In genomic region chr16:64596196-64596595, GRCh38 we compare ENCODE assay signal across 20 cellular contexts.
DNase-seq lines count a peak whose midpoint lies in the region; TF ChIP-seq lines count a peak whose summit lies in the region.
"Had no signal": no experiment of that assay in that cellular context is flagged by ENCODE, and none has a peak within 500 bp of the region (broad histone marks: within the 10 kb centered on the region; RNA-seq: fewer than 3 reads in every experiment).

No MANE protein-coding gene starts in this region.

- no peaks in the 10 kb centered on the region for H3K79me2 ChIP-seq in SK-N-SH (ENCODE audit: insufficient read depth)

- H3K9me3 Mint-ChIP-seq in chondrocyte (ENCODE audit: low read depth): no peaks in the 10 kb centered on the region

- H3K36me3 Mint-ChIP-seq in chondrocyte (ENCODE audit: low read depth): no peaks in the 10 kb centered on the region
- H3K36me3 Mint-ChIP-seq: CD8-positive, alpha-beta T cell had no signal

- CTCF ChIA-PET in SK-N-SH (lab: Yijun Ruan, JAX): no interaction called here

- H3K9me2 ChIP-seq in SK-N-SH: no peaks in the 10 kb centered on the region; the same call in 1 of the 2 replicates

- peak overlapping the region; percentile 39; the same call in 1 of the 2 replicates for H2AFZ ChIP-seq in SK-N-SH (ENCODE audit: low read depth)

- H3K4me3 ChIP-seq in SK-N-SH (ENCODE audit: low read depth in 2 of 2, low read length in 1 of 2): no peak overlapping the region
- no peak overlapping the region for H3K4me3 ChIP-seq in skeletal muscle satellite cell (ENCODE audit: low read length)
- H3K4me3 ChIP-seq: A549; BLaER1 treated with 17β-estradiol and CSF1 and Interleukin-3, amounts not matched to agents 10 nM and 100 nM had no signal

- H3K4me2 ChIP-seq in SK-N-SH: no peak overlapping the region
- H3K4me2 ChIP-seq in skeletal muscle satellite cell (ENCODE audit: low read length): peak overlapping the region; percentile 0
- H3K4me2 ChIP-seq: A549; BLaER1 treated with 17β-estradiol and CSF1 and Interleukin-3, amounts not matched to agents 10 nM and 100 nM had no signal

- DNase-seq in SK-N-SH (no peak), chondrocyte (ENCODE audit: low spot score) (no peak), myocyte (ENCODE audit: low read depth) (peak; percentile 3), GM13976 (ENCODE audit: low spot score) (no peak), posterior cingulate gyrus (no peak), dedifferentiated amniotic fluid mesenchymal stem cell (ENCODE audit: extremely low spot score) (no peak), NCI-H526 (lab: John Stamatoyannopoulos, UW) (no peak)
- DNase-seq: AML-193; Caco-2; Calu3; CD4-positive, alpha-beta T cell; CD8-positive, alpha-beta T cell; DMS79 treated with DMSO at 0.1 percent for 48 hours; GF-D8 had no signal

- no peak overlapping the region for H3K27ac ChIP-seq in SK-N-SH (ENCODE audit: low read depth in 2 of 2, low read length in 1 of 2)
- H3K27ac ChIP-seq: 22Rv1; A549; BLaER1 treated with 17β-estradiol and CSF1 and Interleukin-3, amounts not matched to agents 10 nM and 100 nM; C4-2B had no signal

- H3K4me3 Mint-ChIP-seq in chondrocyte (ENCODE audit: unreplicated experiment): no peak overlapping the region
- H3K4me3 Mint-ChIP-seq: B cell; CD4-positive, alpha-beta T cell; CD8-positive, alpha-beta T cell had no signal

- no peaks in the 10 kb centered on the region for H3K27me3 ChIP-seq in SK-N-SH (ENCODE audit: insufficient read depth)
- H3K27me3 ChIP-seq in skeletal muscle satellite cell (ENCODE audit: control insufficient read depth, insufficient read depth, low read length): no peaks in the 10 kb centered on the region
- H3K27me3 ChIP-seq: BLaER1 treated with 17β-estradiol and CSF1 and Interleukin-3, amounts not matched to agents 10 nM and 100 nM had no signal

- no peaks in the 10 kb centered on the region for H4K20me1 ChIP-seq in SK-N-SH (ENCODE audit: insufficient read depth)
- H4K20me1 ChIP-seq: BLaER1 treated with 17β-estradiol and CSF1 and Interleukin-3, amounts not matched to agents 10 nM and 100 nM had no signal

- H3K4me1 ChIP-seq in SK-N-SH (ENCODE audit: control insufficient read depth in 1 of 2, insufficient read depth in 2 of 2, low read depth in 1 of 2, low read length in 1 of 2) (no peaks in the 10 kb centered on the region), skeletal muscle satellite cell (ENCODE audit: control insufficient read depth, insufficient read depth, low read length) (peaks cover 5% of the 10 kb centered on the region)
- H3K4me1 ChIP-seq: A549; BLaER1 treated with 17β-estradiol and CSF1 and Interleukin-3, amounts not matched to agents 10 nM and 100 nM; Caco-2 had no signal

- H3K27me3 Mint-ChIP-seq in chondrocyte (ENCODE audit: low read depth): no peaks in the 10 kb centered on the region
- H3K27me3 Mint-ChIP-seq: B cell; CD4-positive, alpha-beta T cell had no signal

- H3K9me3 ChIP-seq in SK-N-SH (peaks cover 6% of the 10 kb centered on the region; the same call in 1 of the 2 replicates), skeletal muscle satellite cell (replicated peaks; ENCODE audit: low read length) (no peaks in the 10 kb centered on the region)
- H3K9me3 ChIP-seq: A549; BLaER1 treated with 17β-estradiol and CSF1 and Interleukin-3, amounts not matched to agents 10 nM and 100 nM; Caco-2 had no signal

- TF ChIP-seq RAD21 in SK-N-SH (IDR thresholded peaks at IDR 0.05; ENCODE audit: low read length): no peak

- POLR2A ChIA-PET in SK-N-SH (lab: Yijun Ruan, JAX): no interaction called here

- no peak for TF ChIP-seq CTCF in SK-N-SH (IDR thresholded peaks at IDR 0.05)
- no peak for TF ChIP-seq CTCF in chondrocyte (IDR thresholded peaks at IDR 0.05)
- TF ChIP-seq CTCF in GM13976 (IDR thresholded peaks at IDR 0.05; ENCODE audit: borderline replicate concordance, control extremely low read depth, extremely low read depth, insufficient read depth, missing control alignments): no peak

- H3K9ac ChIP-seq in SK-N-SH (no peak overlapping the region), skeletal muscle satellite cell (ENCODE audit: low read depth, low read length) (no peak overlapping the region)
- H3K9ac ChIP-seq: BLaER1 treated with 17β-estradiol and CSF1 and Interleukin-3, amounts not matched to agents 10 nM and 100 nM had no signal

- no peaks in the 10 kb centered on the region for H3K36me3 ChIP-seq in SK-N-SH (replicated peaks in 1 of 2; ENCODE audit: control insufficient read depth in 1 of 2, insufficient read depth in 2 of 2, low read length in 1 of 2)
- H3K36me3 ChIP-seq in skeletal muscle satellite cell (ENCODE audit: insufficient read depth, low read length): no peaks in the 10 kb centered on the region
- H3K36me3 ChIP-seq: BLaER1 treated with 17β-estradiol and CSF1 and Interleukin-3, amounts not matched to agents 10 nM and 100 nM had no signal

- no peaks in the 10 kb centered on the region for H3F3A ChIP-seq in SK-N-SH (replicated peaks; ENCODE audit: insufficient read depth)

- intact Hi-C loops in posterior cingulate gyrus (cut with DNase I): no loop called here

- peak overlapping the region; percentile 34 for H3K27ac Mint-ChIP-seq in chondrocyte (ENCODE audit: unreplicated experiment)
- H3K27ac Mint-ChIP-seq: B cell; CD4-positive, alpha-beta T cell; CD8-positive, alpha-beta T cell had no signal

- in situ Hi-C loops in GM13976 (cut with MboI; ENCODE audit: low sequenced_read_pairs, unreplicated experiment): no loop called here

- peaks cover 25% of the 10 kb centered on the region for H3K4me1 Mint-ChIP-seq in chondrocyte (ENCODE audit: low read depth)
- H3K4me1 Mint-ChIP-seq: B cell had no signal

- no peak for TF ChIP-seq EP300 in SK-N-SH (IDR thresholded peaks at IDR 0.05; ENCODE audit: borderline replicate concordance in 1 of 2, low read depth in 1 of 2, low read length in 1 of 2)

TF ChIP-seq in SK-N-SH, 30 proteins besides CTCF, POLR2A, EP300 and RAD21:
- TF ChIP-seq PBX3 (IDR thresholded peaks at IDR 0.05) (no peak), SIN3A (IDR thresholded peaks at IDR 0.05; ENCODE audit: borderline replicate concordance, low read depth, low read length) (no peak), REST (IDR thresholded peaks at IDR 0.05; ENCODE audit: low read depth, low read length) (no peak), NFIC (IDR thresholded peaks at IDR 0.05; ENCODE audit: borderline replicate concordance) (no peak)
